Comparison of ENCODE assay signal across 8 cellular contexts in the genomic region with DNA sequence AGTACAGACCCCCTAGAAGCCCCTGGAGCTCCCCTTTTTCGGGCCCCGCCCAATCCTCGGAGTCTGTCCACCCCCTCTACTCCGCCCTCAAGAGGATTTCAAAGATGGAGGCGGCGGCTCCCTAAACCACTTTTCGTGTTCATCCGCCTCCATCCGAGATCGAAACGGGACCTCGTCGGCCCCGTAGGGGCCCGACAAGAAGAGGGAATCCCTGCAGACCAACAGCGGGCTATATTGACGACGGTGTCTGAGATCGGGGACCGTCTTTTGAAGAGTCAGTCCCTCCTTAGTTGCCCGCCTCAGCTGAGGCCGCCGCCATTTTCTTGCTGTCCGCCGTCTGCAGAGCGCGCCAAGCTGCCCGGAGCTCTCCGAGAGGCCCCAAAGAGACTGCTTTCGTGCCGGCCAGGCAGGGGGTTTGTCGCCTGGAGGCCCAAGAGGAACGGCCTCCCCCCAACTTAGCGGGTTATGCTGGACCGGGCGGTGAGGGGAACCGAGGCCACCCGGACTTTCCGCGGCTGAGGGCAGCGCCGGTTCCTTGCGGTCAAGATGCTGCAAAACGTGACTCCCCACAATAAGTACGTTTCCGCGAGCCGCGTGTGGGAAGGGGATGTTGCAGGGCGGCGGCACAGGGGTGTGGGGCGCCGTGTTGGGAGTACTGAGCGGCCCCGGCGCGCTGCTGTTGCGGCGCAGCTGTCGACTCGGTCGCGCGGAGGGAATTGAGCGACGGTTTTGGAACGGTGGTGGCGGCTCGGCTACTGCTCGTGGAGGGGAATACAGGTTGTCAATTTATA. TPM values are rescaled to one million over a fixed set of nuclear protein-coding genes. Genes with fewer than 3 reads are reported as not detected.
DNase-seq lines count a peak whose midpoint lies in the region; ATAC-seq and TF ChIP-seq lines count a peak whose summit lies in the region.

No MANE protein-coding gene starts in this region.

- ATAC-seq in GM19035 (IDR thresholded peaks at IDR 0.05; ENCODE audit: unreplicated experiment), result peak; percentile 1
- peak; percentile 1 for ATAC-seq in activated T-cell treated with anti-CD3 and anti-CD28 coated beads, Interleukin-2, amount 50 U/mL, for 72 hours (replicated peaks in 1 of 2)
- ATAC-seq in GM18868 (IDR thresholded peaks at IDR 0.05; ENCODE audit: unreplicated experiment), result no peak

- peak overlapping the region; percentile 99 for H3K27ac Mint-ChIP-seq in activated T-cell treated with anti-CD3 and anti-CD28 coated beads, Interleukin-2, amount 50 U/mL, for 72 hours

- peak overlapping the region; percentile 86 to 97 for H3K4me3 Mint-ChIP-seq in activated T-cell treated with anti-CD3 and anti-CD28 coated beads, Interleukin-2, amount 50 U/mL, for 72 hours

- intact Hi-C loops in ovary (cut with DNase I), result loop anchor here in 1 of 4 donors (10.0 kb wide), 1 partner anchor 778 kb away; a partner anchor contains a TSS

- no peaks in the 10 kb centered on the region for H3K27me3 Mint-ChIP-seq in activated T-cell treated with anti-CD3 and anti-CD28 coated beads, Interleukin-2, amount 50 U/mL, for 72 hours (ENCODE audit: low read depth)

- no peaks in the 10 kb centered on the region for H3K9me3 ChIP-seq in ovary

- TF ChIP-seq POLR2A in NB4 (IDR thresholded peaks at IDR 0.05; ENCODE audit: extremely low read depth, insufficient read length) (no peak), ovary (IDR thresholded peaks at IDR 0.05) (no peak)

- H3K27ac ChIP-seq in ovary, result peak overlapping the region; percentile 89 to 95

- H3K4me1 ChIP-seq in ovary (ENCODE audit: insufficient read depth), result peaks cover 3% of the 10 kb centered on the region

- no peaks in the 10 kb centered on the region for H3K27me3 ChIP-seq in ovary

- peaks cover 32% of the 10 kb centered on the region for H3K4me1 Mint-ChIP-seq in activated T-cell treated with anti-CD3 and anti-CD28 coated beads, Interleukin-2, amount 50 U/mL, for 72 hours (ENCODE audit: low read depth)

- peaks cover 54 to 70% of the 10 kb centered on the region in 2 donors for H3K36me3 Mint-ChIP-seq in activated T-cell treated with anti-CD3 and anti-CD28 coated beads, Interleukin-2, amount 50 U/mL, for 72 hours (ENCODE audit: insufficient read depth in 2 of 2)

- TF ChIP-seq CTCF in NB4 (IDR thresholded peaks at IDR 0.05; ENCODE audit: low read depth, low read length) (no peak), fibroblast of villous mesenchyme (IDR thresholded peaks at IDR 0.05; ENCODE audit: insufficient read depth, low read depth, low read length) (no peak), ovary (IDR thresholded peaks at IDR 0.05) (peak in 1 of 3 donors; percentile 4)

- WGBS in ovary, 3 donors, result 0% methylated on average over 64 to 70 of the region's 70 CpGs

- no peaks in the 10 kb centered on the region for H3K9me3 Mint-ChIP-seq in activated T-cell treated with anti-CD3 and anti-CD28 coated beads, Interleukin-2, amount 50 U/mL, for 72 hours

- DNase-seq in NB4 (ENCODE audit: low read depth), result peak; percentile 70
- peak; percentile 66 to 73 for DNase-seq in activated T-cell treated with anti-CD3 and anti-CD28 coated beads, Interleukin-2, amount 50 U/mL, for 72 hours
- DNase-seq in fibroblast of villous mesenchyme (ENCODE audit: low read depth), result no peak
- DNase-seq in ovary, result peak in 2 of 5 donors; percentile 34 to 69
- DNase-seq in HCEC 1CT, result no peak
- DNase-seq in superior temporal gyrus (ENCODE audit: extremely low spot score), result no peak

- H3K36me3 ChIP-seq in ovary, result no peaks in the 10 kb centered on the region

- TF ChIP-seq EP300 in ovary (IDR thresholded peaks at IDR 0.05), result no peak

- H3K4me3 ChIP-seq in NB4 (ENCODE audit: low read depth, low read length), result peak overlapping the region; percentile 99
- peak overlapping the region; percentile 100 for H3K4me3 ChIP-seq in fibroblast of villous mesenchyme (ENCODE audit: low read depth, low read length)
- peak overlapping the region; percentile 88 for H3K4me3 ChIP-seq in ovary

RNA-seq across cellular contexts. Expression of a gene that starts 4.2 kb away (rescaled TPM):
- 100 to 1,000 TPM; 238 to 291 TPM for total RNA-seq in activated T-cell treated with anti-CD3 and anti-CD28 coated beads, Interleukin-2, amount 50 U/mL, for 72 hours
- total RNA-seq in fibroblast of villous mesenchyme (126 and 146 TPM in 2 replicates), ovary (100 to 1,000 TPM; 106 to 196 (median 163) TPM)
- 100 to 1,000 TPM; 128 to 301 TPM for polyA plus RNA-seq in ovary

RNA-seq across cellular contexts. Expression of a gene that starts 19.7 kb away (rescaled TPM):
- 10 to 100 TPM; 19.4 to 20.2 TPM for total RNA-seq in activated T-cell treated with anti-CD3 and anti-CD28 coated beads, Interleukin-2, amount 50 U/mL, for 72 hours
- total RNA-seq in fibroblast of villous mesenchyme (1.9 and 3.5 TPM in 2 replicates), ovary (10 to 100 TPM in 6 of 7 donors, 1 to 10 TPM in 1; 5.7 to 50.4 (median 18.5) TPM)
- 100 to 1,000 TPM in 1 of 2 donors, 10 to 100 TPM in 1; 19.2 to 162 TPM for polyA plus RNA-seq in ovary

RNA-seq across cellular contexts. Expression of a gene that starts 31.7 kb away (rescaled TPM):
- total RNA-seq in activated T-cell treated with anti-CD3 and anti-CD28 coated beads, Interleukin-2, amount 50 U/mL, for 72 hours, result 1 to 10 TPM; 3.4 to 3.6 TPM
- total RNA-seq in fibroblast of villous mesenchyme (1.7 TPM in 1 of 2 replicates, not detected in the other), ovary (10 to 100 TPM in 6 of 7 donors, 1 to 10 TPM in 1; 4.3 to 39.1 (median 12.0) TPM)
- polyA plus RNA-seq in ovary, result 10 to 100 TPM; 11.0 to 70.0 TPM

RNA-seq across cellular contexts. Expression of a gene that starts 36.8 kb away (rescaled TPM):
- 1 to 10 TPM; 3.1 to 3.9 TPM for total RNA-seq in activated T-cell treated with anti-CD3 and anti-CD28 coated beads, Interleukin-2, amount 50 U/mL, for 72 hours
- total RNA-seq in fibroblast of villous mesenchyme (not detected in 2 replicates), ovary (10 to 100 TPM in 1 of 7 donors, 1 to 10 TPM in 6; 1.1 to 17.3 (median 6.4) TPM)
- 10 to 100 TPM in 1 of 2 donors, 1 to 10 TPM in 1; 2.5 to 25.3 TPM for polyA plus RNA-seq in ovary

Comparison
In these comparisons a context has a peak if more than half of its experiments do, and no peak if none do; other contexts are left out.
1. DNase-seq: peak in NB4 (single experiment) and activated T-cell treated with anti-CD3 and anti-CD28 coated beads, Interleukin-2, amount 50 U/mL, for 72 hours (2 of 2); none in fibroblast of villous mesenchyme (single experiment), HCEC 1CT (single experiment) and superior temporal gyrus (single experiment).
2. Peak in every context shown above with its lines, with median percentiles within 50 percentile points of each other: H3K4me3 ChIP-seq.